In the genomic region with DNA sequence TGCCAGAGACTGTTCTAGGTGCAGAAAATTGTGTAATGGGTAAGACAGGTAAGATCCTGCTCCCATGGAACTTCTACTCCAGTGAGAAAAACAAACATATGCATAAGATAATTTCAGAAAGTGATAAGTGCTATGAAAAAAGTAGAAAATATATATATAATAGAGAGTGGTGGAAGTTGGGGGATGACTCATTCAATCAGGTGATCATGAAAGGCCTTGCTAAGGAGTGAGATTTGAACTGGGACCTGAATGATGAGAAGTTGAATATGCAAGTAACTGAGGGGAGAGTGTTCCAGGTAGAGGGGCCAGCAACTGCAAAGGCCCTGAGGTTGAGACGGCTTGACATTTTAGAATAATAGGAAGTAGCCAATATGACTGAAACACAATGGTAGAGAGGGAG, we compare ENCODE assay signal across 23 cellular contexts.
DNase-seq lines count a peak whose midpoint lies in the region; ATAC-seq, FAIRE-seq and TF ChIP-seq lines count a peak whose summit lies in the region.
"Had no signal": no experiment of that assay in that cellular context is flagged by ENCODE, and none has a peak within 500 bp of the region (broad histone marks: within the 10 kb centered on the region; RNA-seq: fewer than 3 reads in every experiment).

No MANE protein-coding gene starts in this region.

- peak overlapping the region in 6 of 11 experiments; percentile 39 to 85 (median 76); a peak in 12 of 22 replicates for H3K27ac ChIP-seq in BLaER1 treated with 17β-estradiol and CSF1 and Interleukin-3, amounts not matched to agents 10 nM and 100 nM
- H3K27ac ChIP-seq in HL-60 (replicated peaks), result peak overlapping the region; percentile 72
- no peak overlapping the region for H3K27ac ChIP-seq in endothelial cell of umbilical vein (ENCODE audit: insufficient read depth, low read depth, low read length)
- no peak overlapping the region for H3K27ac ChIP-seq in lower lobe of right lung
- H3K27ac ChIP-seq: A549 had no signal

- no peaks in the 10 kb centered on the region for H3K36me3 ChIP-seq in BLaER1 treated with 17β-estradiol and CSF1 and Interleukin-3, amounts not matched to agents 10 nM and 100 nM
- H3K36me3 ChIP-seq in endothelial cell of umbilical vein (ENCODE audit: control insufficient read depth in 2 of 2, extremely low read depth in 1 of 2, insufficient read depth in 2 of 2, low read length in 2 of 2) (no peaks in the 10 kb centered on the region), lower lobe of right lung (no peaks in the 10 kb centered on the region)
- H3K36me3 ChIP-seq: BE2C had no signal

- POLR2A ChIA-PET in endothelial cell of umbilical vein (lab: Charles Lee), result no interaction called here

- TF ChIP-seq POLR2A in endothelial cell of umbilical vein (IDR thresholded peaks at IDR 0.05; ENCODE audit: low read depth, low read length), result no peak

- no peaks in the 10 kb centered on the region for H3K9me1 ChIP-seq in endothelial cell of umbilical vein (replicated peaks; ENCODE audit: control insufficient read depth, extremely low read depth, insufficient read depth, low read length)

- peak overlapping the region in 3 of 11 experiments; percentile 44 to 53 (median 46); a peak in 4 of 22 replicates for H3K9ac ChIP-seq in BLaER1 treated with 17β-estradiol and CSF1 and Interleukin-3, amounts not matched to agents 10 nM and 100 nM
- no peak overlapping the region for H3K9ac ChIP-seq in endothelial cell of umbilical vein (replicated peaks; ENCODE audit: extremely low read depth, insufficient read depth, low read length)

- no peaks in the 10 kb centered on the region for H4K20me1 ChIP-seq in BLaER1 treated with 17β-estradiol and CSF1 and Interleukin-3, amounts not matched to agents 10 nM and 100 nM
- no peaks in the 10 kb centered on the region for H4K20me1 ChIP-seq in endothelial cell of umbilical vein (replicated peaks; ENCODE audit: control insufficient read depth, extremely low read depth, insufficient read depth, low read length)

- TF ChIP-seq CTCF in HL-60 (IDR thresholded peaks at IDR 0.05; ENCODE audit: insufficient read depth, low read length) (no peak), endothelial cell of umbilical vein (IDR thresholded peaks at IDR 0.05; ENCODE audit: extremely low read depth in 1 of 2, insufficient read depth in 1 of 2, low read depth in 1 of 2, low read length in 2 of 2) (no peak), lower lobe of right lung (IDR thresholded peaks at IDR 0.05) (no peak)

- H3K4me1 ChIP-seq in BLaER1 treated with 17β-estradiol and CSF1 and Interleukin-3, amounts not matched to agents 10 nM and 100 nM, result peaks cover 0 to 37% (median 7%) of the 10 kb centered on the region in 10 experiments; a peak in 10 of 20 replicates
- H3K4me1 ChIP-seq in endothelial cell of umbilical vein (ENCODE audit: control insufficient read depth, extremely low read depth, insufficient read depth, low read length) (no peaks in the 10 kb centered on the region), lower lobe of right lung (no peaks in the 10 kb centered on the region)
- H3K4me1 ChIP-seq: A549 had no signal

- FAIRE-seq in endothelial cell of umbilical vein (lab: Jason Lieb, UNC), result no peak
- FAIRE-seq: A549, G401.6, GM12892, GM19239 had no signal

- dilution Hi-C loops in endothelial cell of umbilical vein (cut with MboI; ENCODE audit: extremely low pct_ligation_motif_present, low sequenced_read_pairs), result no loop called here

- no peak for DNase-seq in HL-60 (ENCODE audit: low read depth in 1 of 2, low spot score in 1 of 2)
- no peak for DNase-seq in endothelial cell of umbilical vein (ENCODE audit: low read depth, low spot score)
- DNase-seq in lower lobe of right lung, result no peak
- DNase-seq in stimulated activated CD4-positive, alpha-beta T cell treated with anti-CD3 and anti-CD28 coated beads, Interleukin-4, amount 100 ng/mL, for 4 hours, result no peak
- DNase-seq: 8988T; ACHN; BE2C; C1 segment of cervical spinal cord; Calu3; CD4-positive, alpha-beta memory T cell; COR-L47; DMS153; DND-41; H9; HFFc6 had no signal

- no TSS peak for BruUV-seq in endothelial cell of umbilical vein (replicated peaks; lab: Mats Ljungman, UMichigan)

- intact Hi-C loops in endothelial cell of umbilical vein (cut with micrococcal nuclease) (no loop called here), lower lobe of right lung (cut with DNase I) (no loop called here)

- H2AFZ ChIP-seq in endothelial cell of umbilical vein (ENCODE audit: low read depth, low read length), result no peak overlapping the region
- H2AFZ ChIP-seq: GM23338 had no signal

- H3K27me3 ChIP-seq in BLaER1 treated with 17β-estradiol and CSF1 and Interleukin-3, amounts not matched to agents 10 nM and 100 nM, result no peaks in the 10 kb centered on the region
- no peaks in the 10 kb centered on the region for H3K27me3 ChIP-seq in HL-60 (ENCODE audit: insufficient read depth, poor library complexity, severe bottlenecking)
- H3K27me3 ChIP-seq in endothelial cell of umbilical vein (ENCODE audit: control insufficient read depth in 2 of 2, insufficient read depth in 2 of 2, low read length in 2 of 2), result no peaks in the 10 kb centered on the region
- no peaks in the 10 kb centered on the region for H3K27me3 ChIP-seq in lower lobe of right lung (ENCODE audit: low read depth)
- H3K27me3 ChIP-seq: BE2C had no signal

- H3K4me3 ChIP-seq in BLaER1 treated with 17β-estradiol and CSF1 and Interleukin-3, amounts not matched to agents 10 nM and 100 nM, result no peak overlapping the region
- no peak overlapping the region for H3K4me3 ChIP-seq in HL-60 (replicated peaks; ENCODE audit: insufficient read depth, low read length)
- no peak overlapping the region for H3K4me3 ChIP-seq in endothelial cell of umbilical vein (replicated peaks in 1 of 3; ENCODE audit: insufficient read depth in 1 of 3, low read depth in 1 of 3, low read length in 3 of 3)
- H3K4me3 ChIP-seq in lower lobe of right lung, result no peak overlapping the region
- H3K4me3 ChIP-seq: A549, GM23338 had no signal

- H3K4me2 ChIP-seq in BLaER1 treated with 17β-estradiol and CSF1 and Interleukin-3, amounts not matched to agents 10 nM and 100 nM, result peak overlapping the region in 6 of 11 experiments; percentile 5 to 75 (median 62); a peak in 11 of 22 replicates
- no peak overlapping the region for H3K4me2 ChIP-seq in endothelial cell of umbilical vein (ENCODE audit: insufficient read depth, low read length)
- H3K4me2 ChIP-seq: A549, GM23338 had no signal

- H3K9me3 ChIP-seq in BLaER1 treated with 17β-estradiol and CSF1 and Interleukin-3, amounts not matched to agents 10 nM and 100 nM (replicated peaks in 1 of 11), result peaks cover 0 to 13% (median 0%) of the 10 kb centered on the region in 11 experiments; a peak in 6 of 22 replicates
- H3K9me3 ChIP-seq in endothelial cell of umbilical vein (replicated peaks; ENCODE audit: control insufficient read depth, insufficient read depth, low read length), result no peaks in the 10 kb centered on the region
- H3K9me3 ChIP-seq in lower lobe of right lung, result no peaks in the 10 kb centered on the region
- H3K9me3 ChIP-seq: A549, BE2C had no signal

- no peaks in the 10 kb centered on the region for H3K79me2 ChIP-seq in endothelial cell of umbilical vein (ENCODE audit: control insufficient read depth, insufficient read depth, low read length)

- CTCF ChIA-PET in endothelial cell of umbilical vein (lab: Charles Lee), result no interaction called here

- ATAC-seq in GM18907 (IDR thresholded peaks at IDR 0.05; ENCODE audit: unreplicated experiment) (no peak), lower lobe of right lung (no peak)
- ATAC-seq: A549, GM23338, HCT116 had no signal

TF ChIP-seq in endothelial cell of umbilical vein, 7 proteins besides CTCF, POLR2A, EP300 and RAD21:
- TF ChIP-seq FOS (IDR thresholded peaks at IDR 0.05; ENCODE audit: borderline replicate concordance, insufficient read depth, low read length) (peak; percentile 12), MYC (IDR thresholded peaks at IDR 0.05; ENCODE audit: low read depth, low read length) (no peak)

Comparison
In these comparisons a context has a peak if more than half of its experiments do, and no peak if none do; other contexts are left out.
1. H3K27ac ChIP-seq: peak in BLaER1 treated with 17β-estradiol and CSF1 and Interleukin-3, amounts not matched to agents 10 nM and 100 nM (6 of 11) and HL-60 (single experiment); none in endothelial cell of umbilical vein (single experiment) and lower lobe of right lung (single experiment).